8 cellular contexts compared by ENCODE assay signal in genomic region chr2:87466591-87467120, GRCh38.
A peak's percentile ranks its signal among the peaks of the same experiment; 100 is the strongest.
DNase-seq lines count a peak whose midpoint lies in the region; ATAC-seq, FAIRE-seq and TF ChIP-seq lines count a peak whose summit lies in the region.
"Not testable (repeated sequence)": the region's sequence is repeated elsewhere in the genome, so short reads cannot be mapped to it uniquely, and the experiment has no call there.

No MANE protein-coding gene starts in this region.

- peaks cover 24% of the 10 kb centered on the region for H3K4me1 Mint-ChIP-seq in CD8-positive, alpha-beta T cell (ENCODE audit: low read depth)
- H3K4me1 Mint-ChIP-seq in activated naive CD8-positive, alpha-beta T cell (ENCODE audit: low read depth), result peaks cover 35% of the 10 kb centered on the region

- not testable (repeated sequence) for H3K27me3 ChIP-seq in CD8-positive, alpha-beta T cell (ENCODE audit: insufficient read depth, low read length)

- not testable (repeated sequence) for H3K27ac ChIP-seq in CD8-positive, alpha-beta T cell (ENCODE audit: low read depth, low read length); kidney (ENCODE audit: low read depth in 2 of 2, low read length in 2 of 2)

- H3K4me3 ChIP-seq in CD8-positive, alpha-beta T cell (ENCODE audit: low read depth, low read length); LNCaP clone FGC (ENCODE audit: low read depth, low read length); kidney (ENCODE audit: low read length in 2 of 2): not testable (repeated sequence)

- H3K9me3 Mint-ChIP-seq in CD8-positive, alpha-beta T cell; activated naive CD8-positive, alpha-beta T cell (ENCODE audit: low read depth): not testable (repeated sequence)

- peak in 5 of 7 experiments; percentile 36 to 74 (median 59) for DNase-seq in CD8-positive, alpha-beta T cell
- DNase-seq in LNCaP clone FGC (ENCODE audit: low read depth), result not testable (repeated sequence)
- peak; percentile 64 to 68 for DNase-seq in activated CD4-positive, alpha-beta T cell treated with anti-CD3 and anti-CD28 coated beads, Interleukin-2, amount 50 U/mL, for 24 hours (ENCODE audit: low read depth in 1 of 2, low spot score in 1 of 2)
- peak; percentile 89 for DNase-seq in kidney
- DNase-seq in stimulated activated CD4-positive, alpha-beta T cell treated with anti-CD3 and anti-CD28 coated beads, Interleukin-2, amount 100 ng/mL, for 4 hours (ENCODE audit: low read depth), result peak; percentile 85

- FAIRE-seq in kidney (lab: Jason Lieb, UNC), result not testable (repeated sequence)

- peak overlapping the region; percentile 74 for H3K27ac Mint-ChIP-seq in CD8-positive, alpha-beta T cell
- peak overlapping the region; percentile 90 for H3K27ac Mint-ChIP-seq in activated naive CD8-positive, alpha-beta T cell

- intact Hi-C loops in CD8-positive, alpha-beta T cell (cut with DNase I, micrococcal nuclease); kidney (cut with DNase I): not testable (repeated sequence)

- not testable (repeated sequence) for TF ChIP-seq CTCF in CD8-positive, alpha-beta T cell (IDR thresholded peaks at IDR 0.05); kidney (IDR thresholded peaks at IDR 0.05; ENCODE audit: borderline replicate concordance, extremely low read depth, insufficient read depth)
- TF ChIP-seq CTCF in LNCaP clone FGC (IDR thresholded peaks at IDR 0.05; ENCODE audit: control insufficient read depth, extremely low read depth, insufficient read depth), result peak; percentile 22

- not testable (repeated sequence) for H3K4me3 Mint-ChIP-seq in CD8-positive, alpha-beta T cell
- peak overlapping the region; percentile 14 for H3K4me3 Mint-ChIP-seq in activated naive CD8-positive, alpha-beta T cell

- H3K4me1 ChIP-seq in CD8-positive, alpha-beta T cell (ENCODE audit: insufficient read depth, low read length); kidney (ENCODE audit: control insufficient read depth in 1 of 2, insufficient read depth in 1 of 2, low read depth in 1 of 2, low read length in 2 of 2): not testable (repeated sequence)

- not testable (repeated sequence) for H3K9ac ChIP-seq in kidney (ENCODE audit: low read length in 2 of 2)

- CTCF ChIA-PET in CD8-positive, alpha-beta T cell (lab: Charles Lee), result interaction anchor here (0.6 kb wide), 1 partner anchor 65 kb away, joined by 4 read pairs; no protein-coding TSS in a partner anchor

- H3K27me3 Mint-ChIP-seq in CD8-positive, alpha-beta T cell (ENCODE audit: low read depth); activated naive CD8-positive, alpha-beta T cell: not testable (repeated sequence)

- not testable (repeated sequence) for H3K36me3 Mint-ChIP-seq in CD8-positive, alpha-beta T cell; activated naive CD8-positive, alpha-beta T cell

- ATAC-seq in CD8-positive, alpha-beta T cell, result peak; percentile 92
- ATAC-seq in GM19324 (IDR thresholded peaks at IDR 0.05; ENCODE audit: low FRiP score, unreplicated experiment) (peak; percentile 55), HG02870 (IDR thresholded peaks at IDR 0.05; ENCODE audit: unreplicated experiment) (peak; percentile 63)

- POLR2A ChIA-PET in CD8-positive, alpha-beta T cell (lab: Charles Lee), result not testable (repeated sequence)

- not testable (repeated sequence) for H3K36me3 ChIP-seq in CD8-positive, alpha-beta T cell (ENCODE audit: insufficient read depth, low read length); kidney (ENCODE audit: control insufficient read depth in 1 of 2, insufficient read depth in 2 of 2, low read length in 2 of 2)

- not testable (repeated sequence) for H3K9me3 ChIP-seq in CD8-positive, alpha-beta T cell (ENCODE audit: low read length); kidney (ENCODE audit: control insufficient read depth in 1 of 2, low read length in 2 of 2)
